ENCODE assay signal across 15 cellular contexts in the genomic region with DNA sequence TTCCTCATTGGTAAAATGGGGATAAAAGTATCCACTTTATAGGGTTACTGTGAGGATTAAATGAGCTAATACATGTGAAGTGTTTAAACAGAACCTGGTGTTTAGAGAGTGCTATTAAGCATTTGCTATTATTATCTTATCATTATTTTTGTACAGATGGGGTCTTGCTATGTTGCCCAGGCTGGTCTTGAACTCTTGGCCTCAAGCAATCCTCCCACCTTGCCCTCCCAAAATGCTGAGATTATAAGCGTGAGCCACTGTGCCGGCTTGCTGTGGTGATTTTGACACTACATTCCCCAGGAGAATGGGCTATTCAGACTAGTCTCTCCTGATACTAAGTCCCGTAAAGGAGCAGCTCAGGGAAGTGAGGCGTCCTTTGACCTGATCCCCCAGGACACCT. TPM values are rescaled to one million over a fixed set of nuclear protein-coding genes. Genes with fewer than 3 reads are reported as not detected.
"Had no signal": no experiment of that assay in that cellular context is flagged by ENCODE, and none has a peak within 500 bp of the region (broad histone marks: within the 10 kb centered on the region; RNA-seq: fewer than 3 reads in every experiment).

No MANE protein-coding gene starts in this region.

- H3K4me3 ChIP-seq: dorsolateral prefrontal cortex had no signal

- H3K4me1 ChIP-seq: foreskin keratinocyte had no signal

- H3K27me3 ChIP-seq: brain microvascular endothelial cell, foreskin keratinocyte had no signal

- DNase-seq: activated CD4-positive, alpha-beta T cell treated with anti-CD3 and anti-CD28 coated beads, Interleukin-2, amount 50 U/mL, for 1 hour; activated CD4-positive, CD25-positive, alpha-beta regulatory T cell; activated T-cell treated with anti-CD3 and anti-CD28 coated beads for 4 hours; amniotic stem cell; brain microvascular endothelial cell; dorsolateral prefrontal cortex; foreskin keratinocyte; islet precursor cell; SHP77; stimulated activated naive CD8-positive, alpha-beta T cell treated with anti-CD3 and anti-CD28 coated beads, Interleukin-15, Interleukin-2, amounts not matched to agents 100 U/mL and 50 U/mL, for 24 hours; trophoblast cell had no signal

- H3K36me3 ChIP-seq: brain microvascular endothelial cell had no signal

- H3K27ac ChIP-seq: brain microvascular endothelial cell, foreskin keratinocyte had no signal

- ATAC-seq: activated naive CD4-positive, alpha-beta T cell treated with anti-CD3 and anti-CD28 coated beads, Interleukin-2, amount 50 U/mL, for 72 hours; foreskin keratinocyte; sciatic nerve; SK-N-SH treated with all-trans-retinoic acid at 6 μM for 48 hours; stimulated activated naive CD8-positive, alpha-beta T cell treated with anti-CD3 and anti-CD28 coated beads, Interleukin-15, Interleukin-2, amounts not matched to agents 100 U/mL and 50 U/mL, for 24 hours had no signal

RNA-seq across cellular contexts. Expression of a gene that starts 6.3 kb away (rescaled TPM):
- total RNA-seq: activated CD8-positive, alpha-beta memory T cell treated with anti-CD3 and anti-CD28 coated beads for 36 hours; activated naive CD4-positive, alpha-beta T cell treated with anti-CD3 and anti-CD28 coated beads, Interleukin-2, amount 50 U/mL, for 72 hours had no signal
